14 cellular contexts compared by ENCODE assay signal in genomic region chr14:74133833-74134481, GRCh38. TPM values are rescaled to one million over a fixed set of nuclear protein-coding genes. Genes with fewer than 3 reads are reported as not detected.
DNase-seq lines count a peak whose midpoint lies in the region; ATAC-seq and TF ChIP-seq lines count a peak whose summit lies in the region.
"Had no signal": no experiment of that assay in that cellular context is flagged by ENCODE, and none has a peak within 500 bp of the region (broad histone marks: within the 10 kb centered on the region; RNA-seq: fewer than 3 reads in every experiment).

No MANE protein-coding gene starts in this region.

- TF ChIP-seq CTCF in LNCaP clone FGC (IDR thresholded peaks at IDR 0.05; ENCODE audit: control insufficient read depth, extremely low read depth, insufficient read depth) (no peak), progenitor cell of endocrine pancreas (IDR thresholded peaks at IDR 0.05; ENCODE audit: unreplicated experiment) (no peak)

- no peaks in the 10 kb centered on the region for H3K9me3 Mint-ChIP-seq in T-helper 2 cell treated with Interferon-gamma antibody and Interleukin-4, amounts not matched to agents 5 μg/mL and 100 μg/mL, for 36 hours
- no peaks in the 10 kb centered on the region for H3K9me3 Mint-ChIP-seq in progenitor cell of endocrine pancreas (ENCODE audit: low read depth)

- H3K4me3 ChIP-seq in LNCaP clone FGC (ENCODE audit: low read depth, low read length) = no peak overlapping the region

- no peak overlapping the region for H3K4me3 Mint-ChIP-seq in T-helper 2 cell treated with Interferon-gamma antibody and Interleukin-4, amounts not matched to agents 5 μg/mL and 100 μg/mL, for 36 hours
- H3K4me3 Mint-ChIP-seq in progenitor cell of endocrine pancreas (ENCODE audit: low read depth) = peak overlapping the region; percentile 19

- no peaks in the 10 kb centered on the region for H3K36me3 Mint-ChIP-seq in T-helper 2 cell treated with Interferon-gamma antibody and Interleukin-4, amounts not matched to agents 5 μg/mL and 100 μg/mL, for 36 hours (ENCODE audit: low read depth)
- peaks cover 5% of the 10 kb centered on the region for H3K36me3 Mint-ChIP-seq in progenitor cell of endocrine pancreas (ENCODE audit: insufficient read depth)

- H3K4me1 Mint-ChIP-seq in T-helper 2 cell treated with Interferon-gamma antibody and Interleukin-4, amounts not matched to agents 5 μg/mL and 100 μg/mL, for 36 hours (ENCODE audit: low read depth) = peaks cover 19% of the 10 kb centered on the region
- H3K4me1 Mint-ChIP-seq in progenitor cell of endocrine pancreas (ENCODE audit: low read depth) = peaks cover 31% of the 10 kb centered on the region

- peak overlapping the region; percentile 5 for H3K27ac Mint-ChIP-seq in T-helper 2 cell treated with Interferon-gamma antibody and Interleukin-4, amounts not matched to agents 5 μg/mL and 100 μg/mL, for 36 hours
- H3K27ac Mint-ChIP-seq in progenitor cell of endocrine pancreas = peak overlapping the region; percentile 54

- H3K27me3 Mint-ChIP-seq in T-helper 2 cell treated with Interferon-gamma antibody and Interleukin-4, amounts not matched to agents 5 μg/mL and 100 μg/mL, for 36 hours (ENCODE audit: low read depth) = no peaks in the 10 kb centered on the region
- H3K27me3 Mint-ChIP-seq in progenitor cell of endocrine pancreas = no peaks in the 10 kb centered on the region

- DNase-seq in T-helper 2 cell treated with Interferon-gamma antibody and Interleukin-4, amounts not matched to agents 5 μg/mL and 100 μg/mL, for 36 hours (ENCODE audit: low spot score) = no peak
- no peak for DNase-seq in T-helper 2 cell
- DNase-seq in LNCaP clone FGC (ENCODE audit: low read depth) = peak; percentile 18
- peak; percentile 2 for DNase-seq in glomerular visceral epithelial cell (ENCODE audit: extremely low spot score)
- no peak for DNase-seq in progenitor cell of endocrine pancreas (ENCODE audit: low spot score, unreplicated experiment)
- no peak for DNase-seq in NCI-H128 (lab: John Stamatoyannopoulos, UW; ENCODE audit: unreplicated experiment)
- DNase-seq in HUDEP-2 (lab: John Stamatoyannopoulos, UW; ENCODE audit: unreplicated experiment in 76 of 76) = no peak
- DNase-seq: cerebellar nuclear complex; DMS 273 treated with DMSO at 0.1 percent for 48 hours; mesenchymal stem cell; NCI-H1048; NCI-H510A treated with DMSO at 0.1 percent for 48 hours; stimulated activated CD4-positive, alpha-beta T cell treated with anti-CD3 and anti-CD28 coated beads, Interleukin-1b, Interleukin-23, amount 100 ng/mL, for 48 hours had no signal

- ATAC-seq in HG03442 (IDR thresholded peaks at IDR 0.05; ENCODE audit: unreplicated experiment) = no peak

RNA-seq across cellular contexts. Expression of gene LIN52, which starts 49.2 kb away (rescaled TPM):
- 13.4 and 14.3 TPM in 2 replicates for total RNA-seq in progenitor cell of endocrine pancreas

RNA-seq across cellular contexts. Expression of gene ALDH6A1, which starts 49.7 kb away (rescaled TPM):
- total RNA-seq in progenitor cell of endocrine pancreas = 55.4 and 57.3 TPM in 2 replicates

Comparison
In these comparisons a context has a peak if more than half of its experiments do, and no peak if none do; other contexts are left out.
1. DNase-seq: peak in LNCaP clone FGC (single experiment) and glomerular visceral epithelial cell (single experiment); none in T-helper 2 cell treated with Interferon-gamma antibody and Interleukin-4, amounts not matched to agents 5 μg/mL and 100 μg/mL, for 36 hours (single experiment), T-helper 2 cell (0 of 5), progenitor cell of endocrine pancreas (single experiment), NCI-H128 (single experiment) and HUDEP-2 (0 of 76).